In the genomic region with DNA sequence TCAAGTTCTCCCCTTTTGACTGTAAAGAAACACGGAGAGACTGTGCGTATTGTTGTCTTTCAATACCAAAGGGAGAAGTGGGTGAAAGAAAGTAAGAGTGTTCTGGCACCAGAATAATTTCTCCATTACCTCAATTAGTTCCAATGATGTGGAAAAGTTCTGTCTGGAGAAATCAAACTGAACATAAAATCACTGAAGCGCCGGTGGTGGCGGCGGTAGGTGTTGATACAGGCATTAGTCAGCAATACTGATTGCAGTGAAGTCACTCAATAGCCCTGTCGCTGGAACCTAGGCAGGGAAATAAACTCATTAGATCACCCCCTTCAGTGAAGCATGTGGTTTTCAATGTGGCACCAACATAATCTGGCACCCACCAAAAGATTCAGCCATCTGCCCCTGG, we compare ENCODE assay signal across 20 cellular contexts.
DNase-seq lines count a peak whose midpoint lies in the region; ATAC-seq and TF ChIP-seq lines count a peak whose summit lies in the region.
"Had no signal": no experiment of that assay in that cellular context is flagged by ENCODE, and none has a peak within 500 bp of the region (broad histone marks: within the 10 kb centered on the region; RNA-seq: fewer than 3 reads in every experiment).

No MANE protein-coding gene starts in this region.

- H3K9me3 ChIP-seq in hepatocyte (ENCODE audit: low read depth), result no peaks in the 10 kb centered on the region
- H3K9me3 ChIP-seq: SJCRH30 had no signal

- H3K27ac Mint-ChIP-seq in activated CD4-positive, alpha-beta T cell treated with anti-CD3 and anti-CD28 coated beads, Interleukin-2, amount 10 ng/mL, durations not matched to agents 7 days and 5 days, result no peak overlapping the region
- H3K27ac Mint-ChIP-seq: CD14-positive monocyte, H9 had no signal

- no peaks in the 10 kb centered on the region for H3K4me1 Mint-ChIP-seq in activated CD4-positive, alpha-beta T cell treated with anti-CD3 and anti-CD28 coated beads, Interleukin-2, amount 10 ng/mL, durations not matched to agents 7 days and 5 days
- H3K4me1 Mint-ChIP-seq: CD14-positive monocyte, H9 had no signal

- H3K4me3 Mint-ChIP-seq in activated CD4-positive, alpha-beta T cell treated with anti-CD3 and anti-CD28 coated beads, Interleukin-2, amount 10 ng/mL, durations not matched to agents 7 days and 5 days, result no peak overlapping the region
- H3K4me3 Mint-ChIP-seq: CD14-positive monocyte, H9 had no signal

- no peak overlapping the region for H2AFZ ChIP-seq in hepatocyte

- peak overlapping the region; percentile 29 for H3K27ac ChIP-seq in hepatocyte
- H3K27ac ChIP-seq: A549, RWPE1, SJCRH30 had no signal

- no peaks in the 10 kb centered on the region for H3K36me3 Mint-ChIP-seq in activated CD4-positive, alpha-beta T cell treated with anti-CD3 and anti-CD28 coated beads, Interleukin-2, amount 10 ng/mL, durations not matched to agents 7 days and 5 days (ENCODE audit: low read depth)
- H3K36me3 Mint-ChIP-seq: CD14-positive monocyte had no signal

- H3K9me3 Mint-ChIP-seq in activated CD4-positive, alpha-beta T cell treated with anti-CD3 and anti-CD28 coated beads, Interleukin-2, amount 10 ng/mL, durations not matched to agents 7 days and 5 days, result peaks cover 5% of the 10 kb centered on the region

- no peaks in the 10 kb centered on the region for H3K36me3 ChIP-seq in hepatocyte (replicated peaks; ENCODE audit: insufficient read depth, low read depth)
- H3K36me3 ChIP-seq: SJCRH30 had no signal

- no peaks in the 10 kb centered on the region for H3K4me1 ChIP-seq in hepatocyte (ENCODE audit: insufficient read depth)
- H3K4me1 ChIP-seq: A549, Caco-2, SJCRH30 had no signal

- no peaks in the 10 kb centered on the region for H3K9me2 ChIP-seq in hepatocyte (replicated peaks; ENCODE audit: insufficient read depth)

- no peaks in the 10 kb centered on the region for H3K27me3 Mint-ChIP-seq in activated CD4-positive, alpha-beta T cell treated with anti-CD3 and anti-CD28 coated beads, Interleukin-2, amount 10 ng/mL, durations not matched to agents 7 days and 5 days

- H4K20me1 ChIP-seq in hepatocyte (ENCODE audit: insufficient read depth, poor library complexity, severe bottlenecking), result no peaks in the 10 kb centered on the region

- H3K4me2 ChIP-seq in hepatocyte, result no peak overlapping the region
- H3K4me2 ChIP-seq: A549 had no signal

- POLR2A ChIA-PET in activated CD4-positive, alpha-beta T cell treated with anti-CD3 and anti-CD28 coated beads, Interleukin-2, amount 10 ng/mL, durations not matched to agents 7 days and 5 days (lab: Charles Lee), result no interaction called here

- DNase-seq in NCI-H146 (lab: John Stamatoyannopoulos, UW), result peak; percentile 35
- no peak for DNase-seq in NCI-H146 treated with DMSO at 0.1 percent for 48 hours (lab: John Stamatoyannopoulos, UW; ENCODE audit: unreplicated experiment)
- DNase-seq in NCI-H69 (lab: John Stamatoyannopoulos, UW), result peak; percentile 92
- DNase-seq in hepatocyte (ENCODE audit: low spot score), result no peak
- DNase-seq in A172 (ENCODE audit: low spot score), result no peak
- no peak for DNase-seq in activated CD4-positive, alpha-beta T cell treated with anti-CD3 and anti-CD28 coated beads, Interleukin-2, amount 10 ng/mL, durations not matched to agents 7 days and 5 days
- DNase-seq: Caco-2; H9; IMR-90; Kasumi-1; NCI-H187; NCI-H524 treated with DMSO at 0.1 percent for 48 hours; NK-92 treated with Interleukin-12 subunit alpha and Interleukin-12 subunit beta, amount 100 ng/mL, for 24 hours; OCI-M1; SJCRH30 had no signal

- H3K79me2 ChIP-seq in hepatocyte, result no peaks in the 10 kb centered on the region

- ATAC-seq in HG03460 (IDR thresholded peaks at IDR 0.05; ENCODE audit: unreplicated experiment) (no peak), GM18873 (IDR thresholded peaks at IDR 0.05; ENCODE audit: low FRiP score, unreplicated experiment) (no peak)
- ATAC-seq: A549 had no signal

- CTCF ChIA-PET in activated CD4-positive, alpha-beta T cell treated with anti-CD3 and anti-CD28 coated beads, Interleukin-2, amount 10 ng/mL, durations not matched to agents 7 days and 5 days (lab: Charles Lee), result no interaction called here

- WGBS in hepatocyte (ENCODE audit: low lambda C conversion rate, missing lambda C conversion rate), result 79% methylated on average over 7 of the region's 7 CpGs

- no peak for TF ChIP-seq CTCF in hepatocyte (IDR thresholded peaks at IDR 0.05; ENCODE audit: poor library complexity)

- no peaks in the 10 kb centered on the region for H3K27me3 ChIP-seq in hepatocyte
- H3K27me3 ChIP-seq: SJCRH30 had no signal

- no peak overlapping the region for H3K4me3 ChIP-seq in hepatocyte
- H3K4me3 ChIP-seq: A549, SJCRH30 had no signal

Comparison
In these comparisons a context has a peak if more than half of its experiments do, and no peak if none do; other contexts are left out.
1. DNase-seq: peak in NCI-H146 (single experiment) and NCI-H69 (single experiment); none in NCI-H146 treated with DMSO at 0.1 percent for 48 hours (single experiment), hepatocyte (single experiment), A172 (single experiment) and activated CD4-positive, alpha-beta T cell treated with anti-CD3 and anti-CD28 coated beads, Interleukin-2, amount 10 ng/mL, durations not matched to agents 7 days and 5 days (single experiment).